ENCODE assay signal across 19 cellular contexts in genomic region chr9:101706929-101707328, GRCh38.
"Had no signal": no experiment of that assay in that cellular context is flagged by ENCODE, and none has a peak within 500 bp of the region (broad histone marks: within the 10 kb centered on the region; RNA-seq: fewer than 3 reads in every experiment).

No MANE protein-coding gene starts in this region.

- H3K9me3 ChIP-seq: ovary, right atrium auricular region, stomach, thoracic aorta had no signal

- H3K4me3 ChIP-seq: coronary artery, neural progenitor cell, ovary, right atrium auricular region, stomach, thoracic aorta had no signal

- H3K4me1 ChIP-seq: foreskin keratinocyte, neural progenitor cell had no signal

- H3K27ac ChIP-seq: coronary artery, foreskin keratinocyte, neural progenitor cell, ovary, right atrium auricular region, stomach, thoracic aorta had no signal

- H3K27me3 ChIP-seq: ovary, right atrium auricular region had no signal

- H3K4me2 ChIP-seq: neural progenitor cell had no signal

- ATAC-seq: foreskin keratinocyte, left cardiac atrium, natural killer cell had no signal

- H2AFZ ChIP-seq: neural progenitor cell had no signal

- H3K36me3 ChIP-seq: neural progenitor cell, ovary, right atrium auricular region, stomach, thoracic aorta had no signal

- DNase-seq: effector CD4-positive, alpha-beta T cell; endodermal cell; erythroblast; foreskin keratinocyte; kidney; left cardiac atrium; mammary epithelial cell; natural killer cell; nucleus accumbens; ovary; stimulated activated CD4-positive, alpha-beta T cell treated with anti-CD3 and anti-CD28 coated beads, Interleukin-12 subunit alpha, Interleukin-12 subunit beta, amount 100 ng/mL, for 4 hours; stimulated activated naive CD4-positive, alpha-beta T cell; stomach; substantia nigra; trophoblast cell had no signal

- H3K9ac ChIP-seq: neural progenitor cell had no signal
